In the genomic region with DNA sequence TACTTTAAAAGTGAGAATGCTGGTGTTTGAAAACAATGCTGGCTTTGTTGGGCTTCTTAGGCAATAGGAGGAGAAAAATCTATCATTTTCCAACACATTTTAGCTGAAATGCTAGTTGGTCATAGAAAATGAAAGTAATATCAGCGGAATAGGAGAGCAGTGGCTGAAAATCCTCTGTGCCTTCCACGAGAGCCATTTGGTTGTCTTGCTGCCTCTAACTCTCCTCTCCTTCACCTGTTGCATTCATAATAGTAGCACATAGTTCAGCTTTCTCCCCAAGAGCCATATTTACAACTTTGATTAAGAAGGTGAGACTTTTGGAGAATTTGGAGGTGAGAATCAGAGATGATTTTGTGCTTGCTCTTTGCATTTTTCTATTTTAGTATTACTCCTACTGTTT, we compare ENCODE assay signal across 1 cellular context.
TF ChIP-seq lines count a peak whose summit lies in the region.

No MANE protein-coding gene starts in this region.

TF ChIP-seq in SK-N-SH, 30 proteins besides CTCF, POLR2A, EP300 and RAD21 (continued from another document):
- TF ChIP-seq, protein P1, sequence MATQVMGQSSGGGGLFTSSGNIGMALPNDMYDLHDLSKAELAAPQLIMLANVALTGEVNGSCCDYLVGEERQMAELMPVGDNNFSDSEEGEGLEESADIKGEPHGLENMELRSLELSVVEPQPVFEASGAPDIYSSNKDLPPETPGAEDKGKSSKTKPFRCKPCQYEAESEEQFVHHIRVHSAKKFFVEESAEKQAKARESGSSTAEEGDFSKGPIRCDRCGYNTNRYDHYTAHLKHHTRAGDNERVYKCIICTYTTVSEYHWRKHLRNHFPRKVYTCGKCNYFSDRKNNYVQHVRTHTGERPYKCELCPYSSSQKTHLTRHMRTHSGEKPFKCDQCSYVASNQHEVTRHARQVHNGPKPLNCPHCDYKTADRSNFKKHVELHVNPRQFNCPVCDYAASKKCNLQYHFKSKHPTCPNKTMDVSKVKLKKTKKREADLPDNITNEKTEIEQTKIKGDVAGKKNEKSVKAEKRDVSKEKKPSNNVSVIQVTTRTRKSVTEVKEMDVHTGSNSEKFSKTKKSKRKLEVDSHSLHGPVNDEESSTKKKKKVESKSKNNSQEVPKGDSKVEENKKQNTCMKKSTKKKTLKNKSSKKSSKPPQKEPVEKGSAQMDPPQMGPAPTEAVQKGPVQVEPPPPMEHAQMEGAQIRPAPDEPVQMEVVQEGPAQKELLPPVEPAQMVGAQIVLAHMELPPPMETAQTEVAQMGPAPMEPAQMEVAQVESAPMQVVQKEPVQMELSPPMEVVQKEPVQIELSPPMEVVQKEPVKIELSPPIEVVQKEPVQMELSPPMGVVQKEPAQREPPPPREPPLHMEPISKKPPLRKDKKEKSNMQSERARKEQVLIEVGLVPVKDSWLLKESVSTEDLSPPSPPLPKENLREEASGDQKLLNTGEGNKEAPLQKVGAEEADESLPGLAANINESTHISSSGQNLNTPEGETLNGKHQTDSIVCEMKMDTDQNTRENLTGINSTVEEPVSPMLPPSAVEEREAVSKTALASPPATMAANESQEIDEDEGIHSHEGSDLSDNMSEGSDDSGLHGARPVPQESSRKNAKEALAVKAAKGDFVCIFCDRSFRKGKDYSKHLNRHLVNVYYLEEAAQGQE (IDR thresholded peaks at IDR 0.05; ENCODE audit: low read depth, low read length) = no peak
- TF ChIP-seq EZH2phosphoT487 (IDR thresholded peaks at IDR 0.05; ENCODE audit: borderline replicate concordance, low read depth) = no peak
